11 cellular contexts compared by ENCODE assay signal in the genomic region with DNA sequence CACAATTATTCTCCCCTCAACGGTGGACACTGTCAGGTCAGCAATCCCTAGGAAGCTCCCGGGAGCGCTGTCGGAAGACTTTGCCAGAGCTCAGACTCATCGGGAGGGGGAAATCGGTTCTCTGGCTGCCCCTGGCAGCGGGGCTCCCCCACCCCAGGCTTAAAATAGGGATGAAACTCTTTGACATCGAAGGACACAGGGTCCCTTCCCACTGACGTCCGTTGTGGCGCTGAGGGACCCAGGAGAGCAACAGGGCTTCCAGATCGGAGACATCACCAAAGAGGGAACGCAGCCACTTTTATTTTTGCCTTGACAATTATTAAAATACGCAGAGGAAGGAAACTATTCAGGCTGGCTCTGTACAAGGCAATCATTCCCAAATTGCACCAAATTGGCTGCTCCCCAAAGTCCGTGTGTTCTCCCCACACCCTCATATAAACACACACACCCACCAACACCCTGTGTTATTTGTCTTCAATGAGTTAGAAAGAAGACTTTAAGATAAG.
DNase-seq lines count a peak whose midpoint lies in the region; ATAC-seq, FAIRE-seq and TF ChIP-seq lines count a peak whose summit lies in the region.
"Had no signal": no experiment of that assay in that cellular context is flagged by ENCODE, and none has a peak within 500 bp of the region (broad histone marks: within the 10 kb centered on the region; RNA-seq: fewer than 3 reads in every experiment).

No MANE protein-coding gene starts in this region.

- H3K9ac ChIP-seq in astrocyte (ENCODE audit: low read length), result peak overlapping the region; percentile 61
- H3K9ac ChIP-seq in iPS-18a (ENCODE audit: low read length), result no peak overlapping the region
- H3K9ac ChIP-seq in smooth muscle cell (ENCODE audit: low read depth), result no peak overlapping the region

- CTCF ChIA-PET in activated naive CD4-positive, alpha-beta T cell treated with anti-CD3 and anti-CD28 coated beads, Interleukin-2, amount 10 ng/mL, durations not matched to agents 7 days and 5 days (lab: Charles Lee), result interaction anchor here (1.3 to 4.5 kb wide), 3 partner anchors 547 to 551 kb away, joined by 4 to 16 read pairs (median 5); no protein-coding TSS in a partner anchor

- peaks cover 6% of the 10 kb centered on the region for H3K4me1 Mint-ChIP-seq in astrocyte (ENCODE audit: low read depth, unreplicated experiment)
- no peaks in the 10 kb centered on the region for H3K4me1 Mint-ChIP-seq in activated naive CD4-positive, alpha-beta T cell treated with anti-CD3 and anti-CD28 coated beads, Interleukin-2, amount 10 ng/mL, durations not matched to agents 7 days and 5 days

- no peak for DNase-seq in HAP-1 (ENCODE audit: low spot score in 2 of 2)
- no peak for DNase-seq in astrocyte (ENCODE audit: low read depth)
- no peak for DNase-seq in smooth muscle cell (lab: John Stamatoyannopoulos, UW; ENCODE audit: unreplicated experiment)
- no peak for DNase-seq in NCI-H82 treated with DMSO at 0.1 percent for 48 hours (lab: John Stamatoyannopoulos, UW; ENCODE audit: unreplicated experiment)
- no peak for DNase-seq in activated naive CD4-positive, alpha-beta T cell treated with anti-CD3 and anti-CD28 coated beads, Interleukin-2, amount 10 ng/mL, durations not matched to agents 7 days and 5 days
- no peak for DNase-seq in NCI-H510A treated with DMSO at 0.1 percent for 48 hours (lab: John Stamatoyannopoulos, UW)

- H3K9me3 ChIP-seq in HAP-1 (no peaks in the 10 kb centered on the region), astrocyte (ENCODE audit: insufficient read depth, low read depth, low read length) (no peaks in the 10 kb centered on the region), iPS-18a (ENCODE audit: control insufficient read depth, low read depth, low read length) (no peaks in the 10 kb centered on the region), smooth muscle cell (replicated peaks; ENCODE audit: low read depth) (no peaks in the 10 kb centered on the region)

- H3K27me3 Mint-ChIP-seq in astrocyte (ENCODE audit: low read depth, unreplicated experiment), result peaks cover 7% of the 10 kb centered on the region
- peaks cover 22% of the 10 kb centered on the region for H3K27me3 Mint-ChIP-seq in activated naive CD4-positive, alpha-beta T cell treated with anti-CD3 and anti-CD28 coated beads, Interleukin-2, amount 10 ng/mL, durations not matched to agents 7 days and 5 days

- peak overlapping the region; percentile 81 for H3K4me3 Mint-ChIP-seq in astrocyte (ENCODE audit: unreplicated experiment)
- no peak overlapping the region for H3K4me3 Mint-ChIP-seq in activated naive CD4-positive, alpha-beta T cell treated with anti-CD3 and anti-CD28 coated beads, Interleukin-2, amount 10 ng/mL, durations not matched to agents 7 days and 5 days
- H3K4me3 Mint-ChIP-seq: activated naive CD8-positive, alpha-beta T cell; stimulated activated naive CD8-positive, alpha-beta T cell treated with anti-CD3 and anti-CD28 coated beads, Interleukin-15, Interleukin-2, amounts not matched to agents 100 ng/mL and 50 ng/mL, for 24 hours had no signal

- no peak for FAIRE-seq in astrocyte (lab: Jason Lieb, UNC)

- no peaks in the 10 kb centered on the region for H3K36me3 ChIP-seq in HAP-1 (replicated peaks)
- no peaks in the 10 kb centered on the region for H3K36me3 ChIP-seq in astrocyte (ENCODE audit: insufficient read depth, low read length)
- no peaks in the 10 kb centered on the region for H3K36me3 ChIP-seq in iPS-18a (ENCODE audit: control insufficient read depth, low read depth, low read length)
- no peaks in the 10 kb centered on the region for H3K36me3 ChIP-seq in smooth muscle cell (ENCODE audit: low read depth)

- TF ChIP-seq CTCF in astrocyte (IDR thresholded peaks at IDR 0.05; ENCODE audit: insufficient read depth, low read depth, low read length), result no peak
- TF ChIP-seq CTCF in smooth muscle cell (IDR thresholded peaks at IDR 0.05; ENCODE audit: borderline replicate concordance, insufficient read depth, poor library complexity, severe bottlenecking), result no peak

- no peak overlapping the region for H3K27ac Mint-ChIP-seq in astrocyte (ENCODE audit: unreplicated experiment)
- no peak overlapping the region for H3K27ac Mint-ChIP-seq in activated naive CD4-positive, alpha-beta T cell treated with anti-CD3 and anti-CD28 coated beads, Interleukin-2, amount 10 ng/mL, durations not matched to agents 7 days and 5 days
- H3K27ac Mint-ChIP-seq: activated naive CD8-positive, alpha-beta T cell; stimulated activated naive CD8-positive, alpha-beta T cell treated with anti-CD3 and anti-CD28 coated beads, Interleukin-15, Interleukin-2, amounts not matched to agents 100 ng/mL and 50 ng/mL, for 24 hours had no signal

- H3F3A ChIP-seq in smooth muscle cell (ENCODE audit: low read depth), result no peaks in the 10 kb centered on the region

- H2AFZ ChIP-seq in astrocyte (ENCODE audit: low read depth, low read length) (peak overlapping the region; percentile 86), smooth muscle cell (ENCODE audit: low read depth) (peak overlapping the region; percentile 72)

- H4K20me1 ChIP-seq in astrocyte (ENCODE audit: insufficient read depth, low read length) (no peaks in the 10 kb centered on the region), smooth muscle cell (ENCODE audit: low read depth) (no peaks in the 10 kb centered on the region)

- WGBS in smooth muscle cell (ENCODE audit: low lambda C conversion rate), result 35% methylated on average over 15 of the region's 15 CpGs

- H3K79me2 ChIP-seq in astrocyte (ENCODE audit: insufficient read depth, low read length) (no peaks in the 10 kb centered on the region), smooth muscle cell (ENCODE audit: low read depth) (no peaks in the 10 kb centered on the region)

- peaks cover 3% of the 10 kb centered on the region for H3K9me3 Mint-ChIP-seq in astrocyte (ENCODE audit: unreplicated experiment)
- no peaks in the 10 kb centered on the region for H3K9me3 Mint-ChIP-seq in activated naive CD4-positive, alpha-beta T cell treated with anti-CD3 and anti-CD28 coated beads, Interleukin-2, amount 10 ng/mL, durations not matched to agents 7 days and 5 days
- H3K9me3 Mint-ChIP-seq: stimulated activated naive CD8-positive, alpha-beta T cell treated with anti-CD3 and anti-CD28 coated beads, Interleukin-15, Interleukin-2, amounts not matched to agents 100 ng/mL and 50 ng/mL, for 24 hours had no signal

- H3K27me3 ChIP-seq in HAP-1 (ENCODE audit: low read depth) (no peaks in the 10 kb centered on the region), astrocyte (ENCODE audit: insufficient read depth, low read length) (no peaks in the 10 kb centered on the region), iPS-18a (ENCODE audit: control insufficient read depth, insufficient read depth, low read length) (peaks cover 16% of the 10 kb centered on the region), smooth muscle cell (ENCODE audit: low read depth) (no peaks in the 10 kb centered on the region)

- H3K4me3 ChIP-seq in HAP-1 (peak overlapping the region; percentile 21), astrocyte (ENCODE audit: insufficient read depth, low read depth, low read length) (peak overlapping the region; percentile 57), iPS-18a (ENCODE audit: low read length) (peak overlapping the region; percentile 66), smooth muscle cell (peak overlapping the region; percentile 49)
- H3K4me3 ChIP-seq: lung had no signal

- H3K27ac ChIP-seq in astrocyte (ENCODE audit: low read depth, low read length) (no peak overlapping the region), iPS-18a (ENCODE audit: low read length) (no peak overlapping the region), smooth muscle cell (ENCODE audit: low read depth) (no peak overlapping the region)

- in situ Hi-C loops in HAP-1 (cut with MboI; ENCODE audit: low sequenced_read_pairs), result loop anchor here (25.0 kb wide), 1 partner anchor 555 kb away; no protein-coding TSS in a partner anchor

- H3K36me3 Mint-ChIP-seq in astrocyte (ENCODE audit: low read depth, unreplicated experiment), result no peaks in the 10 kb centered on the region
- H3K36me3 Mint-ChIP-seq in activated naive CD4-positive, alpha-beta T cell treated with anti-CD3 and anti-CD28 coated beads, Interleukin-2, amount 10 ng/mL, durations not matched to agents 7 days and 5 days, result no peaks in the 10 kb centered on the region
- H3K36me3 Mint-ChIP-seq: activated naive CD8-positive, alpha-beta T cell had no signal

- H3K4me1 ChIP-seq in HAP-1, result peaks cover 7% of the 10 kb centered on the region; the same call in 1 of the 2 replicates
- H3K4me1 ChIP-seq in astrocyte (ENCODE audit: insufficient read depth, low read length), result peaks cover 8% of the 10 kb centered on the region
- peaks cover 4% of the 10 kb centered on the region for H3K4me1 ChIP-seq in iPS-18a (ENCODE audit: control insufficient read depth, low read depth, low read length)
- no peaks in the 10 kb centered on the region for H3K4me1 ChIP-seq in smooth muscle cell (ENCODE audit: low read depth)

- H3K4me2 ChIP-seq in astrocyte (ENCODE audit: low read length) (peak overlapping the region; percentile 88), smooth muscle cell (peak overlapping the region; percentile 95)

- no peak for ATAC-seq in GM18498 (IDR thresholded peaks at IDR 0.05; ENCODE audit: unreplicated experiment)
